8 cellular contexts compared by ENCODE assay signal in genomic region chr2:28393115-28393836, GRCh38.
DNase-seq lines count a peak whose midpoint lies in the region; FAIRE-seq and TF ChIP-seq lines count a peak whose summit lies in the region.

No MANE protein-coding gene starts in this region.

- FAIRE-seq in urothelium cell line (lab: Jason Lieb, UNC), result no peak

- H2AFZ ChIP-seq in neuron (ENCODE audit: low read depth, low read length), result peak overlapping the region; percentile 76

- H3K9me3 ChIP-seq in neuron (ENCODE audit: low read length), result no peaks in the 10 kb centered on the region

- DNase-seq in NCI-H1694 treated with DMSO at 0.1 percent for 48 hours (lab: John Stamatoyannopoulos, UW), result peak; percentile 3
- no peak for DNase-seq in NCI-H1694 (lab: John Stamatoyannopoulos, UW)
- DNase-seq in NCI-H748 treated with DMSO at 0.1 percent for 48 hours (lab: John Stamatoyannopoulos, UW), result peak; percentile 49
- peak; percentile 84 for DNase-seq in activated effector memory CD4-positive, alpha-beta T cell treated with anti-CD3 and anti-CD28 coated beads, Interleukin-2, amount 50 U/mL, for 16 hours
- DNase-seq in foreskin fibroblast, result peak; percentile 80 to 93
- DNase-seq in urothelium cell line (ENCODE audit: low spot score), result peak; percentile 57
- DNase-seq in SKM-1 treated with dmso at 0.1 percent for 144 hours (lab: John Stamatoyannopoulos, UW; ENCODE audit: unreplicated experiment), result no peak

- peaks cover 55% of the 10 kb centered on the region for H3K4me1 ChIP-seq in neuron (ENCODE audit: insufficient read depth, low read length)

- H3K36me3 ChIP-seq in neuron (ENCODE audit: insufficient read depth, low read length), result no peaks in the 10 kb centered on the region

- H3K4me3 ChIP-seq in foreskin fibroblast (ENCODE audit: low read depth in 1 of 2, low read length in 2 of 2), result peak overlapping the region; percentile 85 to 95
- H3K4me3 ChIP-seq in neuron (ENCODE audit: low read length), result peak overlapping the region; percentile 79

- no peak for TF ChIP-seq CTCF in foreskin fibroblast (IDR thresholded peaks at IDR 0.05; ENCODE audit: low read depth, low read length)

- H3K27me3 ChIP-seq in neuron (ENCODE audit: insufficient read depth, low read length), result no peaks in the 10 kb centered on the region

Comparison
In these comparisons a context has a peak if more than half of its experiments do, and no peak if none do; other contexts are left out.
1. DNase-seq: peak in NCI-H1694 treated with DMSO at 0.1 percent for 48 hours (single experiment), NCI-H748 treated with DMSO at 0.1 percent for 48 hours (single experiment), activated effector memory CD4-positive, alpha-beta T cell treated with anti-CD3 and anti-CD28 coated beads, Interleukin-2, amount 50 U/mL, for 16 hours (single experiment), foreskin fibroblast (2 of 2) and urothelium cell line (single experiment); none in NCI-H1694 (single experiment) and SKM-1 treated with dmso at 0.1 percent for 144 hours (single experiment).